9 cellular contexts compared by ENCODE assay signal in the genomic region with DNA sequence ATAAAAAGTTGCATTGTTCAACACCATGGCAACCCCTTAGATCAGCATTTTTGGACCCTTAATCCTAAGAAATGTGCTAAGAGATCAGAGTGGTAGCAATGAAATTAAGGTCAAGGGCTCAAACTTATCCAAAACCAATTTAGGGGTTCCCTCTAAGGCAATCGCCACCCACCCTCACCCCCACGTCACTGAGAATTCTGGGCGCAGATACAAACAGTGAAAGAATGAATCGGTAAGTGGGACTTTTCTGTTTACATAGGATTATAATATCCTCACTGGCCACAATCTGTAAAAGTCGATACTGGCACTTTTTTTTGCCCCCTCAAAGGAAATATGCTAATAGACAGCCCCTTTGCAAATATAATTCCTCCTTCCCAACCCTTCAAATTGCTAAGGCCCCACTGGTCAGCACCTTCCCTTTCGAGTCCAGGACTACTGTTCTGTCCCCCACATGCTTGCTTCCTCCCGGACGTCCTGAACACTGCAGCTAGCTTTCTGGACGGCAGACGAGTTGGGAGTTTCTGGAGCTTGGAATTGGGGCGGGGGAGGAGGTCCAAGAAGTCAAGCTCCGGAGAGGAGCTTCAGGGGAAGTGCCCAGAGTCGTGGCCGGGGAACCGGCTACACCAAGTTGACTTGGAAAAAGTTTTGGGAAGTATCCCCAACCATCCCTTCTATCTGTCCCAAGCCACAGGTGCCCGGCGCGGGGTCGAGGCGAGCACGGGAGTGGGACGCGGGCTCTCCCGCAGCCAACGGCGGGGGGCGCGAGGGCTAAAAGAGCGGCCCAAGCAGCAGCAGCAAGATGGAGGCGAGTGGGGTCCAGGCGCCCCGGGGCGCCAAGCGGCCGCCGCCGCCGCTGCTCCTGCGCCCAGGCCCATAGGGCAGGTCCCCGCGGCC. TPM values are rescaled to one million over a fixed set of nuclear protein-coding genes. Genes with fewer than 3 reads are reported as not detected.
A peak's percentile ranks its signal among the peaks of the same experiment; 100 is the strongest.
DNase-seq lines count a peak whose midpoint lies in the region; ATAC-seq and TF ChIP-seq lines count a peak whose summit lies in the region.
"Had no signal": no experiment of that assay in that cellular context is flagged by ENCODE, and none has a peak within 500 bp of the region (broad histone marks: within the 10 kb centered on the region; RNA-seq: fewer than 3 reads in every experiment).

No MANE protein-coding gene starts in this region.

- DNase-seq in H7: peak; percentile 67
- no peak for DNase-seq in activated naive CD8-positive, alpha-beta T cell treated with anti-CD3 and anti-CD28 coated beads, Interleukin-2, amount 50 U/mL, for 24 hours
- no peak for DNase-seq in SKM-1 treated with dmso at 0.1 percent for 144 hours (lab: John Stamatoyannopoulos, UW; ENCODE audit: unreplicated experiment)
- no peak for DNase-seq in mucosa of descending colon
- DNase-seq in HUDEP-2 (lab: John Stamatoyannopoulos, UW; ENCODE audit: unreplicated experiment in 76 of 76): no peak

- no peaks in the 10 kb centered on the region for H3K36me3 Mint-ChIP-seq in activated naive CD8-positive, alpha-beta T cell treated with anti-CD3 and anti-CD28 coated beads, Interleukin-2, amount 50 U/mL, for 24 hours (ENCODE audit: low read depth)

- no peak for ATAC-seq in activated naive CD8-positive, alpha-beta T cell treated with anti-CD3 and anti-CD28 coated beads, Interleukin-2, amount 50 U/mL, for 24 hours
- ATAC-seq in mucosa of descending colon (no peak), HG02884 (IDR thresholded peaks at IDR 0.05; ENCODE audit: unreplicated experiment) (no peak)

- peaks cover 16% of the 10 kb centered on the region for H3K4me1 Mint-ChIP-seq in activated naive CD8-positive, alpha-beta T cell treated with anti-CD3 and anti-CD28 coated beads, Interleukin-2, amount 50 U/mL, for 24 hours

- no peak for TF ChIP-seq CTCF in mucosa of descending colon (IDR thresholded peaks at IDR 0.05)

- peak overlapping the region; percentile 74 for H3K27ac ChIP-seq in skeletal muscle tissue (ENCODE audit: low read depth, low read length)
- H3K27ac ChIP-seq: foreskin keratinocyte had no signal

- H3K27me3 ChIP-seq in H7 (ENCODE audit: control insufficient read depth, insufficient read depth, low read length) (peaks cover 60% of the 10 kb centered on the region), iPS-15b (ENCODE audit: control insufficient read depth, insufficient read depth, low read length) (peaks cover 46% of the 10 kb centered on the region), skeletal muscle tissue (ENCODE audit: control insufficient read depth in 3 of 3, insufficient read depth in 3 of 3, low read length in 3 of 3) (peaks cover 0 to 15% (median 6%) of the 10 kb centered on the region in 3 donors)

- H3K4me3 Mint-ChIP-seq in activated naive CD8-positive, alpha-beta T cell treated with anti-CD3 and anti-CD28 coated beads, Interleukin-2, amount 50 U/mL, for 24 hours: peak overlapping the region; percentile 21

- H3K36me3 ChIP-seq in H7 (replicated peaks; ENCODE audit: control insufficient read depth, insufficient read depth, low read length) (no peaks in the 10 kb centered on the region), iPS-15b (ENCODE audit: control insufficient read depth, insufficient read depth, low read length) (no peaks in the 10 kb centered on the region), skeletal muscle tissue (ENCODE audit: control insufficient read depth in 3 of 3, insufficient read depth in 3 of 3, low read length in 3 of 3) (no peaks in the 10 kb centered on the region), mucosa of descending colon (ENCODE audit: low read depth) (no peaks in the 10 kb centered on the region)

- no peak overlapping the region for H3K27ac Mint-ChIP-seq in activated naive CD8-positive, alpha-beta T cell treated with anti-CD3 and anti-CD28 coated beads, Interleukin-2, amount 50 U/mL, for 24 hours

- H3K9me3 ChIP-seq in iPS-15b (ENCODE audit: control insufficient read depth, insufficient read depth, low read length): no peaks in the 10 kb centered on the region
- H3K9me3 ChIP-seq in skeletal muscle tissue (ENCODE audit: control insufficient read depth in 3 of 3, low read length in 3 of 3): no peaks in the 10 kb centered on the region
- no peaks in the 10 kb centered on the region for H3K9me3 ChIP-seq in mucosa of descending colon

- H3K9me3 Mint-ChIP-seq in activated naive CD8-positive, alpha-beta T cell treated with anti-CD3 and anti-CD28 coated beads, Interleukin-2, amount 50 U/mL, for 24 hours: no peaks in the 10 kb centered on the region

- H3K9ac ChIP-seq in iPS-15b (ENCODE audit: low read depth, low read length) (no peak overlapping the region), skeletal muscle tissue (ENCODE audit: low read depth in 1 of 3, low read length in 3 of 3) (peak overlapping the region; percentile 66 to 84 (median 81))

- H3K27me3 Mint-ChIP-seq in activated naive CD8-positive, alpha-beta T cell treated with anti-CD3 and anti-CD28 coated beads, Interleukin-2, amount 50 U/mL, for 24 hours: peaks cover 42% of the 10 kb centered on the region

- intact Hi-C loops in mucosa of descending colon (cut with DNase I, micrococcal nuclease): no loop called here

- H3K4me3 ChIP-seq in H7 (ENCODE audit: insufficient read depth, low read depth, low read length) (peak overlapping the region; percentile 65), iPS-15b (ENCODE audit: low read depth, low read length) (peak overlapping the region; percentile 71), skeletal muscle tissue (ENCODE audit: low read length in 3 of 3) (peak overlapping the region; percentile 84 to 96 (median 94)), mucosa of descending colon (no peak overlapping the region)

- H3K4me1 ChIP-seq in iPS-15b (ENCODE audit: control insufficient read depth, insufficient read depth, low read length): peaks cover 40% of the 10 kb centered on the region
- H3K4me1 ChIP-seq in skeletal muscle tissue (ENCODE audit: control insufficient read depth in 3 of 3, insufficient read depth in 3 of 3, low read length in 3 of 3): peaks cover 13 to 16% (median 13%) of the 10 kb centered on the region in 3 donors
- H3K4me1 ChIP-seq in mucosa of descending colon (ENCODE audit: low read depth): peaks cover 15% of the 10 kb centered on the region
- H3K4me1 ChIP-seq: foreskin keratinocyte had no signal

RNA-seq across cellular contexts. Expression of a gene that starts 2.1 kb away (rescaled TPM):
- total RNA-seq in H7 (2014; rRNA removed; shearing (Covaris generic)): 3.6 and 6.7 TPM in 2 replicates
- total RNA-seq in skeletal muscle tissue (113 TPM), mucosa of descending colon (10 to 100 TPM in 1 of 3 donors, 1 to 10 TPM in 2; 2.2 to 57.3 (median 4.2) TPM)
